Comparison of ENCODE assay signal across 27 cellular contexts in the genomic region with DNA sequence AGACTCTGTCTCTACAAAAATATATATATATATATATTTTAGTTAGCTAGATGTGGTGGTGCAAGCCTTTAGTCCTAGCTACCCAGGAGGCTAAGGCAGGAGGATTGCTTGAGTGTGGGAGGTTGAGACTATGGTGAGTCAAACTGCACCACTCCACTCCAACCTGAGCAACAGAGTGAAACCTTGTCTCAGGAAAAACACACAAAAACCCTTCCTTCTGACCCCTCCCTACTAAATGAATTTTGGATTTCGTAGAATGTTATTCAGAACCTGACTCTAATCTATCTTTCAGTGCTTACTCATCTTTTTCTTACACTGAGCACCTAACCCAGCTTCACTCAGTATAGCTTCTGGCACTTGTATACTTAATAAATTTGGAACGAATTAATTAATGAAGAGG. TPM values are rescaled to one million over a fixed set of nuclear protein-coding genes. Genes with fewer than 3 reads are reported as not detected.
DNase-seq lines count a peak whose midpoint lies in the region; ATAC-seq and TF ChIP-seq lines count a peak whose summit lies in the region.
"Had no signal": no experiment of that assay in that cellular context is flagged by ENCODE, and none has a peak within 500 bp of the region (broad histone marks: within the 10 kb centered on the region; RNA-seq: fewer than 3 reads in every experiment).

No MANE protein-coding gene starts in this region.

- H3K4me3 ChIP-seq in effector memory CD4-positive, alpha-beta T cell (ENCODE audit: insufficient read depth, low read depth, low read length, poor library complexity, severe bottlenecking) = no peak overlapping the region
- H3K4me3 ChIP-seq in vagina = no peak overlapping the region
- no peak overlapping the region for H3K4me3 ChIP-seq in GM23338
- H3K4me3 ChIP-seq: hepatocyte, K562, left ventricle myocardium inferior, ovary, PC-9, tibial nerve had no signal

- TF ChIP-seq POLR2A in vagina (IDR thresholded peaks at IDR 0.05) = no peak

- intact Hi-C loops in vagina (cut with DNase I) = no loop called here

- no peaks in the 10 kb centered on the region for H4K20me1 ChIP-seq in GM23338 (replicated peaks; ENCODE audit: insufficient read depth)

- no peaks in the 10 kb centered on the region for H3F3A ChIP-seq in GM23338 (replicated peaks; ENCODE audit: low read depth)

- H2AFZ ChIP-seq in GM23338 = no peak overlapping the region
- H2AFZ ChIP-seq: hepatocyte, PC-9 had no signal

- peak overlapping the region; percentile 55 for H3K27ac ChIP-seq in effector memory CD4-positive, alpha-beta T cell (ENCODE audit: insufficient read depth, low read length, poor library complexity, severe bottlenecking)
- H3K27ac ChIP-seq in vagina = no peak overlapping the region
- no peak overlapping the region for H3K27ac ChIP-seq in GM23338 (ENCODE audit: low read depth)
- H3K27ac ChIP-seq: hepatocyte, left ventricle myocardium inferior, ovary, PC-9, tibial nerve had no signal

- no peak for TF ChIP-seq CTCF in vagina (IDR thresholded peaks at IDR 0.05)
- no peak for TF ChIP-seq CTCF in GM23338 (conservative IDR thresholded peaks at IDR 0.05; ENCODE audit: low read depth in 2 of 2)

- no peaks in the 10 kb centered on the region for H3K27me3 Mint-ChIP-seq in activated CD8-positive, alpha-beta T cell treated with anti-CD3 and anti-CD28 coated beads, Interleukin-2, amount 10 ng/mL, durations not matched to agents 7 days and 5 days (ENCODE audit: low read depth)
- peaks cover 5% of the 10 kb centered on the region for H3K27me3 Mint-ChIP-seq in GM23338 (ENCODE audit: insufficient read depth, low read depth, poor library complexity)
- H3K27me3 Mint-ChIP-seq: stimulated activated memory B cell treated with anti-CD40 and anti-IgM and Interleukin-4, amounts not matched to agents 10 μg/mL and 1 μg/mL and 100 μg/mL, for 72 hours had no signal

- peaks cover 77% of the 10 kb centered on the region for H3K4me1 Mint-ChIP-seq in activated CD8-positive, alpha-beta T cell treated with anti-CD3 and anti-CD28 coated beads, Interleukin-2, amount 10 ng/mL, durations not matched to agents 7 days and 5 days (ENCODE audit: low read depth)
- H3K4me1 Mint-ChIP-seq in GM23338 = no peaks in the 10 kb centered on the region
- H3K4me1 Mint-ChIP-seq: nephron; stimulated activated memory B cell treated with anti-CD40 and anti-IgM and Interleukin-4, amounts not matched to agents 10 μg/mL and 1 μg/mL and 100 μg/mL, for 72 hours had no signal

- peak overlapping the region; percentile 75 for H3K27ac Mint-ChIP-seq in activated CD8-positive, alpha-beta T cell treated with anti-CD3 and anti-CD28 coated beads, Interleukin-2, amount 10 ng/mL, durations not matched to agents 7 days and 5 days
- no peak overlapping the region for H3K27ac Mint-ChIP-seq in GM23338
- H3K27ac Mint-ChIP-seq: nephron; stimulated activated memory B cell treated with anti-CD40 and anti-IgM and Interleukin-4, amounts not matched to agents 10 μg/mL and 1 μg/mL and 100 μg/mL, for 72 hours had no signal

- no peaks in the 10 kb centered on the region for H3K36me3 ChIP-seq in effector memory CD4-positive, alpha-beta T cell (ENCODE audit: control insufficient read depth, insufficient read depth, low read length)
- H3K36me3 ChIP-seq in vagina (no peaks in the 10 kb centered on the region), GM23338 (ENCODE audit: insufficient read depth) (no peaks in the 10 kb centered on the region)
- H3K36me3 ChIP-seq: left ventricle myocardium inferior, ovary, tibial nerve had no signal

- no peaks in the 10 kb centered on the region for H3K9me3 Mint-ChIP-seq in activated CD8-positive, alpha-beta T cell treated with anti-CD3 and anti-CD28 coated beads, Interleukin-2, amount 10 ng/mL, durations not matched to agents 7 days and 5 days (ENCODE audit: insufficient read depth)
- no peaks in the 10 kb centered on the region for H3K9me3 Mint-ChIP-seq in GM23338
- H3K9me3 Mint-ChIP-seq: nephron; stimulated activated memory B cell treated with anti-CD40 and anti-IgM and Interleukin-4, amounts not matched to agents 10 μg/mL and 1 μg/mL and 100 μg/mL, for 72 hours had no signal

- H3K9me3 ChIP-seq in effector memory CD4-positive, alpha-beta T cell (ENCODE audit: control insufficient read depth, low read length) = no peaks in the 10 kb centered on the region
- no peaks in the 10 kb centered on the region for H3K9me3 ChIP-seq in vagina
- H3K9me3 ChIP-seq: left ventricle myocardium inferior, ovary, tibial nerve had no signal

- POLR2A ChIA-PET in activated CD8-positive, alpha-beta T cell treated with anti-CD3 and anti-CD28 coated beads, Interleukin-2, amount 10 ng/mL, durations not matched to agents 7 days and 5 days (lab: Charles Lee) = interaction anchor here (1.1 to 5.4 kb wide), 8 partner anchors 9 to 62 kb away, joined by 3 to 54 read pairs (median 10); a partner anchor contains a TSS

- no peaks in the 10 kb centered on the region for H3K27me3 ChIP-seq in effector memory CD4-positive, alpha-beta T cell (replicated peaks; ENCODE audit: control insufficient read depth, insufficient read depth, low read length, poor library complexity, severe bottlenecking)
- H3K27me3 ChIP-seq in vagina = no peaks in the 10 kb centered on the region
- no peaks in the 10 kb centered on the region for H3K27me3 ChIP-seq in GM23338 (ENCODE audit: insufficient read depth)
- H3K27me3 ChIP-seq: ovary, tibial nerve had no signal

- ATAC-seq in activated CD8-positive, alpha-beta T cell treated with anti-CD3 and anti-CD28 coated beads, Interleukin-2, amount 10 ng/mL, durations not matched to agents 7 days and 5 days = no peak
- no peak for ATAC-seq in GM23338
- ATAC-seq: K562; right cardiac atrium; stimulated activated memory B cell treated with anti-CD40 and anti-IgM and Interleukin-4, amounts not matched to agents 10 μg/mL and 1 μg/mL and 100 μg/mL, for 72 hours had no signal

- H3K36me3 Mint-ChIP-seq in activated CD8-positive, alpha-beta T cell treated with anti-CD3 and anti-CD28 coated beads, Interleukin-2, amount 10 ng/mL, durations not matched to agents 7 days and 5 days (ENCODE audit: low read depth) = peaks cover 13% of the 10 kb centered on the region
- no peaks in the 10 kb centered on the region for H3K36me3 Mint-ChIP-seq in GM23338 (ENCODE audit: low read depth)
- H3K36me3 Mint-ChIP-seq: stimulated activated memory B cell treated with anti-CD40 and anti-IgM and Interleukin-4, amounts not matched to agents 10 μg/mL and 1 μg/mL and 100 μg/mL, for 72 hours had no signal

- CTCF ChIA-PET in activated CD8-positive, alpha-beta T cell treated with anti-CD3 and anti-CD28 coated beads, Interleukin-2, amount 10 ng/mL, durations not matched to agents 7 days and 5 days (lab: Charles Lee) = interaction anchor here (1.0 to 5.5 kb wide), 16 partner anchors 9 to 171 kb away, joined by 3 to 48 read pairs (median 8); a partner anchor contains a TSS

- H3K79me2 ChIP-seq in GM23338 (replicated peaks; ENCODE audit: insufficient read depth) = no peaks in the 10 kb centered on the region
- H3K79me2 ChIP-seq: hepatocyte had no signal

- peaks cover 3% of the 10 kb centered on the region; the same call in 1 of the 2 replicates for H3K9me2 ChIP-seq in GM23338 (ENCODE audit: insufficient read depth)

- peak; percentile 27 for DNase-seq in stimulated activated naive CD4-positive, alpha-beta T cell treated with Interleukin-2 at 50 U/mL for 16 hours (lab: John Stamatoyannopoulos, UW)
- no peak for DNase-seq in stimulated activated naive CD4-positive, alpha-beta T cell (lab: John Stamatoyannopoulos, UW)
- DNase-seq in activated CD8-positive, alpha-beta T cell treated with anti-CD3 and anti-CD28 coated beads, Interleukin-2, amount 10 ng/mL, durations not matched to agents 7 days and 5 days = no peak
- DNase-seq in effector memory CD4-positive, alpha-beta T cell = no peak
- DNase-seq in vagina (ENCODE audit: extremely low spot score in 2 of 2) = no peak
- no peak for DNase-seq in GM23338 (ENCODE audit: low spot score)
- DNase-seq in kidney glomerular epithelial cell (lab: John Stamatoyannopoulos, UW) = no peak
- DNase-seq: activated CD8-positive, alpha-beta memory T cell treated with anti-CD3 and anti-CD28 coated beads for 24 hours; activated gamma-delta T cell treated with Interleukin-2 at 50 U/mL for 16 hours; cerebellar nuclear complex; DMS53; erythroblast; foreskin fibroblast; HCEC 1CT; left ventricle myocardium inferior; midbrain; MM.1S; NCI-H1417 treated with DMSO at 0.1 percent for 48 hours; ovary; right cardiac atrium had no signal

- H3K4me3 Mint-ChIP-seq in activated CD8-positive, alpha-beta T cell treated with anti-CD3 and anti-CD28 coated beads, Interleukin-2, amount 10 ng/mL, durations not matched to agents 7 days and 5 days = no peak overlapping the region
- H3K4me3 Mint-ChIP-seq in GM23338 = no peak overlapping the region
- H3K4me3 Mint-ChIP-seq: nephron; stimulated activated memory B cell treated with anti-CD40 and anti-IgM and Interleukin-4, amounts not matched to agents 10 μg/mL and 1 μg/mL and 100 μg/mL, for 72 hours had no signal

- H3K4me1 ChIP-seq in effector memory CD4-positive, alpha-beta T cell (ENCODE audit: control insufficient read depth, insufficient read depth, low read length, poor library complexity, severe bottlenecking) = peaks cover 85% of the 10 kb centered on the region
- H3K4me1 ChIP-seq in vagina (no peaks in the 10 kb centered on the region), GM23338 (ENCODE audit: insufficient read depth) (no peaks in the 10 kb centered on the region)
- H3K4me1 ChIP-seq: left ventricle myocardium inferior, tibial nerve had no signal

- no peak overlapping the region for H3K4me2 ChIP-seq in GM23338
- H3K4me2 ChIP-seq: hepatocyte, PC-9 had no signal

TF ChIP-seq in GM23338, 12 proteins besides CTCF, POLR2A, EP300 and RAD21 (continues in another document):
- no peak for TF ChIP-seq JUNB (IDR thresholded peaks at IDR 0.05; ENCODE audit: unreplicated experiment)

RNA-seq across cellular contexts. Expression of a gene that starts 35.2 kb away (rescaled TPM):
- total RNA-seq in activated CD8-positive, alpha-beta T cell treated with anti-CD3 and anti-CD28 coated beads, Interleukin-2, amount 10 ng/mL, durations not matched to agents 7 days and 5 days = 10 to 100 TPM; 45.4 to 48.4 TPM
- 69.7 TPM for total RNA-seq in vagina
- total RNA-seq in GM23338 (2014; rRNA removed; shearing (Covaris generic)) = not detected in 2 replicates
- not detected in 2 replicates for polyA plus RNA-seq in GM23338 (2016; fragmentation: Nextera tagmentation; extraction: Ambion mirVana)
- total RNA-seq: NCI-H460 had no signal

Comparison
In these comparisons a context has a peak if more than half of its experiments do, and no peak if none do; other contexts are left out.
1. RNA of a gene that starts 35.2 kb away (total RNA-seq): 69.7 TPM in vagina (single experiment) and 45.4 to 48.4 TPM in activated CD8-positive, alpha-beta T cell treated with anti-CD3 and anti-CD28 coated beads, Interleukin-2, amount 10 ng/mL, durations not matched to agents 7 days and 5 days; not detected in GM23338; every median in the first group is over 10 times any median in the second.